Comparison of ENCODE assay signal across 16 cellular contexts in genomic region chr10:58784361-58784760, GRCh38.
"Had no signal": no experiment of that assay in that cellular context is flagged by ENCODE, and none has a peak within 500 bp of the region (broad histone marks: within the 10 kb centered on the region; RNA-seq: fewer than 3 reads in every experiment).

No MANE protein-coding gene starts in this region.

- DNase-seq: activated CD4-positive, alpha-beta T cell treated with anti-CD3 and anti-CD28 coated beads, Interleukin-2, amount 50 U/mL, for 48 hours; activated naive CD4-positive, alpha-beta T cell treated with anti-CD3 and anti-CD28 coated beads for 36 hours; activated T-cell treated with anti-CD3 and anti-CD28 coated beads, Interleukin-2, amount 50 U/mL, for 1 hour; cortex of kidney; effector CD8-positive, alpha-beta T cell; foreskin fibroblast; glutamatergic neuron; naive B cell; ovary; stimulated activated CD4-positive, alpha-beta T cell treated with anti-CD3 and anti-CD28 coated beads, Interleukin-2, amount 100 ng/mL, for 48 hours had no signal

- H3K27me3 ChIP-seq: neural progenitor cell, ovary had no signal

- H3K27ac ChIP-seq: epithelial cell of prostate, neural progenitor cell, ovary had no signal

- H3K36me3 ChIP-seq: neural progenitor cell, ovary had no signal

- H3K4me1 Mint-ChIP-seq: central memory CD8-positive, alpha-beta T cell; naive B cell; stimulated activated memory B cell treated with anti-CD40 and anti-IgM and Interleukin-4, amounts not matched to agents 10 μg/mL and 1 μg/mL and 100 μg/mL, for 72 hours had no signal

- H3K4me3 ChIP-seq: lung, neural progenitor cell, ovary had no signal

- H3K4me3 Mint-ChIP-seq: activated naive CD4-positive, alpha-beta T cell treated with anti-CD3 and anti-CD28 coated beads for 36 hours; central memory CD8-positive, alpha-beta T cell; naive B cell; neural progenitor cell; stimulated activated memory B cell treated with anti-CD40 and anti-IgM and Interleukin-4, amounts not matched to agents 10 μg/mL and 1 μg/mL and 100 μg/mL, for 72 hours had no signal

- H3K4me2 ChIP-seq: neural progenitor cell had no signal

- H3K9me3 ChIP-seq: ovary had no signal

- H3K9ac ChIP-seq: neural progenitor cell had no signal

- H3K36me3 Mint-ChIP-seq: naive B cell; neural progenitor cell; stimulated activated memory B cell treated with anti-CD40 and anti-IgM and Interleukin-4, amounts not matched to agents 10 μg/mL and 1 μg/mL and 100 μg/mL, for 72 hours had no signal

- H3K27ac Mint-ChIP-seq: activated naive CD4-positive, alpha-beta T cell treated with anti-CD3 and anti-CD28 coated beads for 36 hours; activated T-helper 2 cell treated with anti-CD3 and anti-CD28 coated beads, Interferon-gamma antibody, Interleukin-2, Interleukin-4, amounts not matched to agents 10 μg/mL and 5 μg/mL and 100 μg/mL, durations not matched to agents 14 hours and 24 hours and 36 hours; naive B cell; neural progenitor cell; stimulated activated memory B cell treated with anti-CD40 and anti-IgM and Interleukin-4, amounts not matched to agents 10 μg/mL and 1 μg/mL and 100 μg/mL, for 72 hours had no signal

- H2AFZ ChIP-seq: neural progenitor cell had no signal

- H3K27me3 Mint-ChIP-seq: central memory CD8-positive, alpha-beta T cell; naive B cell; stimulated activated memory B cell treated with anti-CD40 and anti-IgM and Interleukin-4, amounts not matched to agents 10 μg/mL and 1 μg/mL and 100 μg/mL, for 72 hours had no signal

- H3K9me3 Mint-ChIP-seq: activated naive CD4-positive, alpha-beta T cell treated with anti-CD3 and anti-CD28 coated beads for 36 hours; activated T-helper 2 cell treated with anti-CD3 and anti-CD28 coated beads, Interferon-gamma antibody, Interleukin-2, Interleukin-4, amounts not matched to agents 10 μg/mL and 5 μg/mL and 100 μg/mL, durations not matched to agents 14 hours and 24 hours and 36 hours; central memory CD8-positive, alpha-beta T cell; naive B cell; neural progenitor cell; stimulated activated memory B cell treated with anti-CD40 and anti-IgM and Interleukin-4, amounts not matched to agents 10 μg/mL and 1 μg/mL and 100 μg/mL, for 72 hours had no signal
